8 cellular contexts compared by ENCODE assay signal in genomic region chr1:45551684-45552083, GRCh38. TPM values are rescaled to one million over a fixed set of nuclear protein-coding genes. Genes with fewer than 3 reads are reported as not detected.
DNase-seq lines count a peak whose midpoint lies in the region; ATAC-seq and TF ChIP-seq lines count a peak whose summit lies in the region.

No MANE protein-coding gene starts in this region.

- H3K4me3 ChIP-seq in GM12864 (ENCODE audit: low read depth, low read length) (peak overlapping the region; percentile 98), SK-N-MC (peak overlapping the region; percentile 99), fibroblast of mammary gland (ENCODE audit: control insufficient read depth, low read depth, low read length) (peak overlapping the region; percentile 98), psoas muscle (peak overlapping the region; percentile 92)

- ATAC-seq in psoas muscle, result no peak
- no peak for ATAC-seq in HG03045 (IDR thresholded peaks at IDR 0.05; ENCODE audit: unreplicated experiment)
- ATAC-seq in GM19328 (IDR thresholded peaks at IDR 0.05; ENCODE audit: unreplicated experiment), result no peak

- peaks cover 12% of the 10 kb centered on the region for H3K4me1 ChIP-seq in psoas muscle

- no peaks in the 10 kb centered on the region for H3K27me3 ChIP-seq in psoas muscle (ENCODE audit: insufficient read depth in 3 of 3, low read length in 2 of 3)

- H3K9me3 ChIP-seq in SK-N-MC (ENCODE audit: low read depth, low read length) (no peaks in the 10 kb centered on the region), psoas muscle (no peaks in the 10 kb centered on the region)

- H3K27ac ChIP-seq in SK-N-MC (no peak overlapping the region), psoas muscle (peak overlapping the region; percentile 96)

- WGBS in psoas muscle, 3 donors, result 22 to 28% (median 23%) methylated on average over 3 of the region's 3 CpGs

- intact Hi-C loops in psoas muscle (cut with DNase I), result no loop called here

- TF ChIP-seq CTCF in GM12864 (IDR thresholded peaks at IDR 0.05; ENCODE audit: low read depth, low read length, missing control alignments), result no peak
- no peak for TF ChIP-seq CTCF in fibroblast of mammary gland (conservative IDR thresholded peaks at IDR 0.05; ENCODE audit: control insufficient read depth, insufficient read depth, low read depth, low read length)
- TF ChIP-seq CTCF in psoas muscle (IDR thresholded peaks at IDR 0.05), result no peak

- DNase-seq in GM12864 (ENCODE audit: low read depth) (no peak), SK-N-MC (ENCODE audit: low read depth, low spot score) (no peak), fibroblast of mammary gland (ENCODE audit: low read depth) (no peak), psoas muscle (no peak), amniotic stem cell (lab: John Stamatoyannopoulos, UW) (no peak), SK-N-DZ (ENCODE audit: low spot score) (no peak)

- peak overlapping the region; percentile 95 for H3K9ac ChIP-seq in SK-N-MC (ENCODE audit: insufficient read length)

- H3K36me3 ChIP-seq in SK-N-MC (ENCODE audit: insufficient read depth, low read length) (peaks cover 29% of the 10 kb centered on the region), psoas muscle (ENCODE audit: insufficient read depth in 1 of 2, low read depth in 1 of 2) (peaks cover 0 to 35% of the 10 kb centered on the region in 2 donors)

RNA-seq across cellular contexts. Expression of gene AKR1A1, which starts 1.1 kb away (rescaled TPM):
- total RNA-seq in psoas muscle, result 10 to 100 TPM; 35.6 to 69.6 (median 51.3) TPM
- 10 to 100 TPM; 37.9 to 91.5 (median 45.5) TPM for polyA plus RNA-seq in psoas muscle
- polyA plus RNA-seq in SK-N-DZ (2014; cell fraction: cytosol; rRNA removed), result 157 and 160 TPM in 2 replicates
- polyA plus RNA-seq in SK-N-DZ (2014; cell fraction: nucleus; rRNA removed), result 148 and 192 TPM in 2 replicates

RNA-seq across cellular contexts. Expression of gene PRDX1, which starts 30.0 kb away (rescaled TPM):
- total RNA-seq in psoas muscle, result 100 to 1,000 TPM; 354 to 642 (median 440) TPM
- 1,000 to 10,000 TPM in 1 of 3 donors, 100 to 1,000 TPM in 2; 524 to 1,179 (median 653) TPM for polyA plus RNA-seq in psoas muscle
- polyA plus RNA-seq in SK-N-DZ (2014; cell fraction: cytosol; rRNA removed), result 932 and 979 TPM in 2 replicates
- polyA plus RNA-seq in SK-N-DZ (2014; cell fraction: nucleus; rRNA removed), result 322 and 425 TPM in 2 replicates

RNA-seq across cellular contexts. Expression of gene NASP, which starts 32.2 kb away (rescaled TPM):
- 10 to 100 TPM; 15.3 to 29.7 (median 28.1) TPM for total RNA-seq in psoas muscle
- 10 to 100 TPM; 28.6 to 54.6 (median 37.9) TPM for polyA plus RNA-seq in psoas muscle
- polyA plus RNA-seq in SK-N-DZ (2014; cell fraction: cytosol; rRNA removed), result 267 and 329 TPM in 2 replicates
- 340 and 518 TPM in 2 replicates for polyA plus RNA-seq in SK-N-DZ (2014; cell fraction: nucleus; rRNA removed)

RNA-seq across cellular contexts. Expression of gene MMACHC, which starts 51.6 kb away (rescaled TPM):
- 10 to 100 TPM in 1 of 4 donors, 1 to 10 TPM in 3; 3.6 to 14.9 (median 6.7) TPM for total RNA-seq in psoas muscle
- 1 to 10 TPM; 2.3 to 9.3 (median 3.8) TPM for polyA plus RNA-seq in psoas muscle
- polyA plus RNA-seq in SK-N-DZ (2014; cell fraction: cytosol; rRNA removed), result 5.1 and 5.7 TPM in 2 replicates
- polyA plus RNA-seq in SK-N-DZ (2014; cell fraction: nucleus; rRNA removed), result 1.6 and 4.8 TPM in 2 replicates

RNA-seq across cellular contexts. Expression of gene CCDC163, which starts 51.8 kb away (rescaled TPM):
- total RNA-seq in psoas muscle, result under 1 TPM; 0.25 to 0.64 (median 0.44) TPM
- polyA plus RNA-seq in psoas muscle, result under 1 TPM; 0.69 to 0.82 (median 0.69) TPM
- polyA plus RNA-seq in SK-N-DZ (2014; cell fraction: cytosol; rRNA removed), result 6.4 and 6.7 TPM in 2 replicates
- polyA plus RNA-seq in SK-N-DZ (2014; cell fraction: nucleus; rRNA removed), result 1.8 and 2.9 TPM in 2 replicates
